Comparison of ENCODE assay signal across 8 cellular contexts in the genomic region with DNA sequence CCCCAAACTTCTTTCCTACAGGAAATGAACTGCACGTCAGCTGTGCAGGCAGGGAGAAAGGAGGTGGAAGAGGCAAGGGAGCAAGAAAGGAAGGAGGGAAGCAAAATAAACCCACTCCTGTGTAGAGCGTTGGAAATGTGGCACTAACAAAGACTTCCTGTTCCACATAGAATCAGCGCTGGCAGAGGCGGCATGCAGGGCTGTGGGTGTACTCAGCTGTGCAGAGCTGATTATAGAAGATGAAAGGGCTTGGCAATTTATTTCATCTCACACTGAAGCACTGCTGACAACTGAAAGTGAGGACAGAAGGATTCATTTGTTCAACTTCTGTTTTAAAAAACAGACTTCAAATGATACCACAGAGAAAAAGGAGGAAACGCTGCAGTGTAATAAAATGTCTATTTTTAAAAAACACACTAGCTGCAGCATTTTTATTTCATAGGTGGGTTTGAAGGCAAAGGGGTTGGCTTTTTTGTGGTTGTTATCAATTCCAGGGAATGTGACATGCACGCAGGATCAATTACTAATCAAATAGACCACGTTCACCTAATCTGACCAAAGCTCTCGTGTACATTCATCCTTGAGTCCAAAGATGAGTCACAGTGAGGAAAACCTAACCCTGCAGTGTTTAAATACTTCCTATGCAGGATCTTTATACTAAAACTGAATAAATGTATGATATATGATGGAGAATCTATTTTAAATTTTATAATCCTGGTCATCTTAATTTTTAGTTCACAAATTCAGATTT.
DNase-seq lines count a peak whose midpoint lies in the region; ATAC-seq, FAIRE-seq and TF ChIP-seq lines count a peak whose summit lies in the region.

No MANE protein-coding gene starts in this region.

- peak overlapping the region; percentile 36 for H2AFZ ChIP-seq in HepG2 (ENCODE audit: low read length)

- H3K27ac ChIP-seq in HepG2 (ENCODE audit: extremely low read length, insufficient read depth, low read length) (no peak overlapping the region), right lobe of liver (no peak overlapping the region), WERI-Rb-1 (no peak overlapping the region)

- peak; percentile 49 for DNase-seq in HepG2 (ENCODE audit: low spot score)
- no peak for DNase-seq in right lobe of liver
- DNase-seq in WERI-Rb-1: peak; percentile 17
- DNase-seq in iris pigment epithelial cell (ENCODE audit: low read depth): peak; percentile 13
- no peak for DNase-seq in NK-92 (lab: John Stamatoyannopoulos, UW; ENCODE audit: unreplicated experiment)
- DNase-seq in kidney glomerular epithelial cell (lab: John Stamatoyannopoulos, UW): no peak
- no peak for DNase-seq in H4 (ENCODE audit: low spot score)
- DNase-seq in ACHN: no peak

- H3K9ac ChIP-seq in HepG2 (ENCODE audit: insufficient read depth, low read depth, low read length): no peak overlapping the region

- TF ChIP-seq EP300 in HepG2 (IDR thresholded peaks at IDR 0.05; ENCODE audit: low read depth in 2 of 2, low read length in 2 of 2) (no peak), HepG2 (CRISPR knock-in tag; IDR thresholded peaks at IDR 0.05; ENCODE audit: borderline replicate concordance) (no peak)

- H3K4me1 ChIP-seq in HepG2 (ENCODE audit: insufficient read depth, low read length): peaks cover 7% of the 10 kb centered on the region
- no peaks in the 10 kb centered on the region for H3K4me1 ChIP-seq in right lobe of liver

- 1% methylated on average over 8 of the region's 8 CpGs for WGBS in HepG2 (ENCODE audit: low lambda C conversion rate)
- 15% methylated on average over 8 of the region's 8 CpGs for WGBS in right lobe of liver (ENCODE audit: insufficient coverage, low coverage, low lambda C conversion rate, missing lambda C conversion rate)

- TF ChIP-seq POLR2A in HepG2 (IDR thresholded peaks at IDR 0.05; ENCODE audit: insufficient read depth in 1 of 2, low read depth in 2 of 2, low read length in 2 of 2): no peak
- TF ChIP-seq POLR2A in right lobe of liver (IDR thresholded peaks at IDR 0.05): no peak

- TF ChIP-seq CTCF in HepG2 (CRISPR knock-in tag; IDR thresholded peaks at IDR 0.05) (no peak), right lobe of liver (IDR thresholded peaks at IDR 0.05) (no peak), WERI-Rb-1 (IDR thresholded peaks at IDR 0.05; ENCODE audit: low read depth, low read length) (no peak)

- TF ChIP-seq RAD21 in HepG2 (CRISPR knock-in tag; IDR thresholded peaks at IDR 0.05): no peak

- ATAC-seq in HepG2 (peak; percentile 48; the same call in 1 of the 3 replicates), right lobe of liver (no peak)

- H3K9me3 ChIP-seq in HepG2 (ENCODE audit: low read length): no peaks in the 10 kb centered on the region
- H3K9me3 ChIP-seq in right lobe of liver: no peaks in the 10 kb centered on the region
- no peaks in the 10 kb centered on the region for H3K9me3 ChIP-seq in WERI-Rb-1 (ENCODE audit: severe bottlenecking)

- H3K4me2 ChIP-seq in HepG2 (ENCODE audit: low read depth, low read length): peak overlapping the region; percentile 49

- no peak overlapping the region for H3K4me3 ChIP-seq in HepG2 (replicated peaks in 1 of 3; ENCODE audit: insufficient read depth in 1 of 3, low read depth in 2 of 3, low read length in 3 of 3)
- H3K4me3 ChIP-seq in right lobe of liver: no peak overlapping the region
- no peak overlapping the region for H3K4me3 ChIP-seq in WERI-Rb-1 (ENCODE audit: low read depth, low read length)

- POLR2A ChIA-PET in HepG2 (lab: Yijun Ruan, JAX): no interaction called here

- no peaks in the 10 kb centered on the region for H3K79me2 ChIP-seq in HepG2 (ENCODE audit: insufficient read depth, low read length)

- FAIRE-seq in HepG2 (lab: Jason Lieb, UNC): no peak

- in situ Hi-C loops in HepG2 (cut with HindIII; ENCODE audit: extremely low pct_ligation_motif_present, low pct_unique_long_range_greater_than_20kb): no loop called here
- in situ Hi-C loops in ACHN (cut with HindIII; ENCODE audit: low pct_ligation_motif_present, low pct_unique_long_range_greater_than_20kb, low sequenced_read_pairs): no loop called here

- H3K36me3 ChIP-seq in HepG2 (replicated peaks in 1 of 2; ENCODE audit: control insufficient read depth in 1 of 2, insufficient read depth in 2 of 2, low read length in 2 of 2) (no peaks in the 10 kb centered on the region), right lobe of liver (no peaks in the 10 kb centered on the region), WERI-Rb-1 (no peaks in the 10 kb centered on the region)

- no peaks in the 10 kb centered on the region for H4K20me1 ChIP-seq in HepG2 (ENCODE audit: insufficient read depth, low read length)

- CTCF ChIA-PET in HepG2 (lab: Yijun Ruan, JAX; ENCODE audit: low intra/inter-chr PET ratio, low total read pairs): no interaction called here

- intact Hi-C loops in HepG2 (cut with micrococcal nuclease; ENCODE audit: unreplicated experiment): no loop called here
- intact Hi-C loops in right lobe of liver (cut with DNase I): no loop called here

- BruUV-seq in HepG2 (replicated peaks; lab: Mats Ljungman, UMichigan): no TSS peak

- H3K27me3 ChIP-seq in HepG2 (ENCODE audit: control insufficient read depth in 1 of 2, insufficient read depth in 2 of 2, low read length in 2 of 2) (no peaks in the 10 kb centered on the region), right lobe of liver (no peaks in the 10 kb centered on the region), WERI-Rb-1 (ENCODE audit: insufficient read depth, low read depth, severe bottlenecking) (no peaks in the 10 kb centered on the region)

TF ChIP-seq in HepG2, 621 proteins besides CTCF, POLR2A, EP300 and RAD21:
- TF ChIP-seq FOXK1 (CRISPR knock-in tag; IDR thresholded peaks at IDR 0.05; ENCODE audit: borderline replicate concordance, low read depth): no peak
- TF ChIP-seq BHLHE40 (IDR thresholded peaks at IDR 0.05; ENCODE audit: low read length): peak; percentile 36; the same call in 1 of the 2 replicates
- no peak for TF ChIP-seq ZNF180 (CRISPR knock-in tag; IDR thresholded peaks at IDR 0.05; ENCODE audit: borderline replicate concordance, low read depth)
- peak; percentile 25; the same call in 1 of the 2 replicates for TF ChIP-seq FOSL2 (CRISPR knock-in tag; IDR thresholded peaks at IDR 0.05)
- TF ChIP-seq ZNF550 (CRISPR knock-in tag; IDR thresholded peaks at IDR 0.05; ENCODE audit: borderline replicate concordance): no peak
- TF ChIP-seq, protein P1, sequence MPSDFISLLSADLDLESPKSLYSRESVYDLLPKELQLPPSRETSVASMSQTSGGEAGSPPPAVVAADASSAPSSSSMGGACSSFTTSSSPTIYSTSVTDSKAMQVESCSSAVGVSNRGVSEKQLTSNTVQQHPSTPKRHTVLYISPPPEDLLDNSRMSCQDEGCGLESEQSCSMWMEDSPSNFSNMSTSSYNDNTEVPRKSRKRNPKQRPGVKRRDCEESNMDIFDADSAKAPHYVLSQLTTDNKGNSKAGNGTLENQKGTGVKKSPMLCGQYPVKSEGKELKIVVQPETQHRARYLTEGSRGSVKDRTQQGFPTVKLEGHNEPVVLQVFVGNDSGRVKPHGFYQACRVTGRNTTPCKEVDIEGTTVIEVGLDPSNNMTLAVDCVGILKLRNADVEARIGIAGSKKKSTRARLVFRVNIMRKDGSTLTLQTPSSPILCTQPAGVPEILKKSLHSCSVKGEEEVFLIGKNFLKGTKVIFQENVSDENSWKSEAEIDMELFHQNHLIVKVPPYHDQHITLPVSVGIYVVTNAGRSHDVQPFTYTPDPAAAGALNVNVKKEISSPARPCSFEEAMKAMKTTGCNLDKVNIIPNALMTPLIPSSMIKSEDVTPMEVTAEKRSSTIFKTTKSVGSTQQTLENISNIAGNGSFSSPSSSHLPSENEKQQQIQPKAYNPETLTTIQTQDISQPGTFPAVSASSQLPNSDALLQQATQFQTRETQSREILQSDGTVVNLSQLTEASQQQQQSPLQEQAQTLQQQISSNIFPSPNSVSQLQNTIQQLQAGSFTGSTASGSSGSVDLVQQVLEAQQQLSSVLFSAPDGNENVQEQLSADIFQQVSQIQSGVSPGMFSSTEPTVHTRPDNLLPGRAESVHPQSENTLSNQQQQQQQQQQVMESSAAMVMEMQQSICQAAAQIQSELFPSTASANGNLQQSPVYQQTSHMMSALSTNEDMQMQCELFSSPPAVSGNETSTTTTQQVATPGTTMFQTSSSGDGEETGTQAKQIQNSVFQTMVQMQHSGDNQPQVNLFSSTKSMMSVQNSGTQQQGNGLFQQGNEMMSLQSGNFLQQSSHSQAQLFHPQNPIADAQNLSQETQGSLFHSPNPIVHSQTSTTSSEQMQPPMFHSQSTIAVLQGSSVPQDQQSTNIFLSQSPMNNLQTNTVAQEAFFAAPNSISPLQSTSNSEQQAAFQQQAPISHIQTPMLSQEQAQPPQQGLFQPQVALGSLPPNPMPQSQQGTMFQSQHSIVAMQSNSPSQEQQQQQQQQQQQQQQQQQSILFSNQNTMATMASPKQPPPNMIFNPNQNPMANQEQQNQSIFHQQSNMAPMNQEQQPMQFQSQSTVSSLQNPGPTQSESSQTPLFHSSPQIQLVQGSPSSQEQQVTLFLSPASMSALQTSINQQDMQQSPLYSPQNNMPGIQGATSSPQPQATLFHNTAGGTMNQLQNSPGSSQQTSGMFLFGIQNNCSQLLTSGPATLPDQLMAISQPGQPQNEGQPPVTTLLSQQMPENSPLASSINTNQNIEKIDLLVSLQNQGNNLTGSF (CRISPR knock-in tag; IDR thresholded peaks at IDR 0.05): no peak
- no peak for TF ChIP-seq HOXA9 (CRISPR knock-in tag; IDR thresholded peaks at IDR 0.05; ENCODE audit: borderline replicate concordance)
- peak; percentile 90; the same call in 1 of the 2 replicates for TF ChIP-seq SIX1 (CRISPR knock-in tag; IDR thresholded peaks at IDR 0.05; ENCODE audit: borderline replicate concordance)

Comparison
In these comparisons a context has a peak if more than half of its experiments do, and no peak if none do; other contexts are left out.
1. DNase-seq: peak in HepG2 (single experiment), WERI-Rb-1 (single experiment) and iris pigment epithelial cell (single experiment); none in right lobe of liver (0 of 3), NK-92 (single experiment), kidney glomerular epithelial cell (single experiment), H4 (single experiment) and ACHN (single experiment).